ENCODE assay signal across 19 cellular contexts in the genomic region with DNA sequence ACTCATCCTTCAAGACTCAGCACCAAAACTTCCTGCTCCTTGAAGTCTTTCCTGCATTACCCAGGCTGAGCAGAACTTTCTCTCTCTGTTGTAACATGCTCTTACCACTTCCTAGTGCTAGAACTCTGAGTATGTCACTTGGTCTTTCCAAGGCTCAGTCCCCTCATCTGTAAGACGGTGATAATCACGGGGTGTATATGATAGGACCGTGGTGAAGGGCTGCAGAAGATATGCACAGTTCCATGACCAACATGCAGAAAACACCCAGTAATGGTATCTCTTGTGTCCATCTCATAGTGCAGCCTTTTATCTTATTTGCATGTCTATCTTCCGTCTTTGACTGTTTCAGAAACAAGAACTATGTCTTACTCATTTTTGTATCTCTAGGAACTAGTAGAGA.
"Had no signal": no experiment of that assay in that cellular context is flagged by ENCODE, and none has a peak within 500 bp of the region (broad histone marks: within the 10 kb centered on the region; RNA-seq: fewer than 3 reads in every experiment).

No MANE protein-coding gene starts in this region.

- DNase-seq: colonic mucosa; dermis blood vessel endothelial cell; gastrocnemius medialis; kidney; left cardiac atrium; left ventricle myocardium inferior; lower lobe of right lung; naive thymus-derived CD4-positive, alpha-beta T cell; nephron progenitor cell; psoas muscle; retina; right lobe of liver; stimulated activated CD4-positive, alpha-beta T cell treated with anti-CD3 and anti-CD28 coated beads, Interleukin-4, amount 100 ng/mL, for 1 hour; stimulated activated CD8-positive, alpha-beta memory T cell treated with anti-CD3 and anti-CD28 coated beads, Interleukin-4, amount 100 ng/mL, for 48 hours; stimulated activated naive B cell treated with anti-CD40 and anti-IgM and Interleukin-4, amounts not matched to agents 10 μg/mL and 1 μg/mL and 100 μg/mL, for 72 hours; stimulated activated naive CD8-positive, alpha-beta T cell treated with anti-CD3 and anti-CD28 coated beads, Interleukin-15, amount 100 ng/mL, for 72 hours; testis had no signal

- H3K4me3 ChIP-seq: colonic mucosa, esophagus muscularis mucosa, gastrocnemius medialis, left ventricle myocardium inferior, lower lobe of right lung, psoas muscle, right lobe of liver, testis, tibial nerve had no signal

- FAIRE-seq: kidney had no signal

- H3K27me3 ChIP-seq: colonic mucosa, esophagus muscularis mucosa, gastrocnemius medialis, right lobe of liver, testis, tibial nerve had no signal

- H3K27ac ChIP-seq: colonic mucosa, esophagus muscularis mucosa, gastrocnemius medialis, left ventricle myocardium inferior, lower lobe of right lung, psoas muscle, right lobe of liver, testis, tibial nerve had no signal

- H3K36me3 ChIP-seq: colonic mucosa, esophagus muscularis mucosa, gastrocnemius medialis, left ventricle myocardium inferior, lower lobe of right lung, right lobe of liver, tibial nerve had no signal

- ATAC-seq: gastrocnemius medialis; left cardiac atrium; lower lobe of right lung; naive thymus-derived CD4-positive, alpha-beta T cell; psoas muscle; right lobe of liver; stimulated activated naive B cell treated with anti-CD40 and anti-IgM and Interleukin-4, amounts not matched to agents 10 μg/mL and 1 μg/mL and 100 μg/mL, for 72 hours; stimulated activated naive CD8-positive, alpha-beta T cell treated with anti-CD3 and anti-CD28 coated beads, Interleukin-15, amount 100 ng/mL, for 72 hours had no signal

- H3K4me1 ChIP-seq: colonic mucosa, esophagus muscularis mucosa, gastrocnemius medialis, lower lobe of right lung, psoas muscle, right lobe of liver, testis had no signal

- H3K9me3 ChIP-seq: colonic mucosa, esophagus muscularis mucosa, gastrocnemius medialis, right lobe of liver, testis had no signal
